In genomic region chr5:59354274-59354673, GRCh38 we compare ENCODE assay signal across 26 cellular contexts.
DNase-seq lines count a peak whose midpoint lies in the region; ATAC-seq, FAIRE-seq and TF ChIP-seq lines count a peak whose summit lies in the region.
"Had no signal": no experiment of that assay in that cellular context is flagged by ENCODE, and none has a peak within 500 bp of the region (broad histone marks: within the 10 kb centered on the region; RNA-seq: fewer than 3 reads in every experiment).

No MANE protein-coding gene starts in this region.

- no peaks in the 10 kb centered on the region for H3K9me3 ChIP-seq in left ventricle myocardium inferior (replicated peaks)
- no peaks in the 10 kb centered on the region for H3K9me3 ChIP-seq in skeletal muscle tissue (ENCODE audit: control insufficient read depth in 3 of 3, low read length in 3 of 3)
- H3K9me3 ChIP-seq: SJCRH30 had no signal

- intact Hi-C loops in left ventricle myocardium inferior (cut with micrococcal nuclease), result no loop called here
- intact Hi-C loops in cardiac septum (cut with DNase I), result no loop called here

- ATAC-seq in naive thymus-derived CD8-positive, alpha-beta T cell, result no peak
- ATAC-seq: GM23338, Panc1 had no signal

- no peak for FAIRE-seq in bronchial epithelial cell (lab: Jason Lieb, UNC)
- FAIRE-seq: G401.6, GM18507 had no signal

- no peak overlapping the region for H3K4me3 Mint-ChIP-seq in mesothelial cell of epicardium
- H3K4me3 Mint-ChIP-seq in naive thymus-derived CD8-positive, alpha-beta T cell, result no peak overlapping the region
- H3K4me3 Mint-ChIP-seq: CD8-positive, alpha-beta memory T cell; GM23338 had no signal

- H3K4me1 ChIP-seq in left ventricle myocardium inferior (peaks cover 67% of the 10 kb centered on the region), skeletal muscle tissue (ENCODE audit: control insufficient read depth in 3 of 3, insufficient read depth in 3 of 3, low read length in 3 of 3) (peaks cover 25 to 38% (median 31%) of the 10 kb centered on the region in 3 donors)

- H3K36me3 ChIP-seq in left ventricle myocardium inferior (no peaks in the 10 kb centered on the region), bronchial epithelial cell (ENCODE audit: control insufficient read depth, insufficient read depth, low read length) (no peaks in the 10 kb centered on the region), skeletal muscle tissue (ENCODE audit: control insufficient read depth in 3 of 3, insufficient read depth in 3 of 3, low read length in 3 of 3) (no peaks in the 10 kb centered on the region)
- H3K36me3 ChIP-seq: SJCRH30 had no signal

- H3K27me3 ChIP-seq in left ventricle myocardium inferior (ENCODE audit: low read depth) (no peaks in the 10 kb centered on the region), bronchial epithelial cell (ENCODE audit: control insufficient read depth, insufficient read depth, low read length) (no peaks in the 10 kb centered on the region), skeletal muscle tissue (ENCODE audit: control insufficient read depth in 3 of 3, insufficient read depth in 3 of 3, low read length in 3 of 3) (no peaks in the 10 kb centered on the region)
- H3K27me3 ChIP-seq: SJCRH30 had no signal

- H3K4me3 ChIP-seq in left ventricle myocardium inferior (peak overlapping the region; percentile 66), bronchial epithelial cell (ENCODE audit: low read depth, low read length) (no peak overlapping the region), skeletal muscle tissue (ENCODE audit: low read length in 3 of 3) (peak overlapping the region; percentile 49 to 65 (median 54))
- H3K4me3 ChIP-seq: GM23338, SJCRH30 had no signal

- H3K27me3 Mint-ChIP-seq in mesothelial cell of epicardium (ENCODE audit: low read depth), result no peaks in the 10 kb centered on the region
- H3K27me3 Mint-ChIP-seq in naive thymus-derived CD8-positive, alpha-beta T cell, result peaks cover 0 to 8% (median 2%) of the 10 kb centered on the region in 5 donors

- H3K27ac ChIP-seq in left ventricle myocardium inferior (replicated peaks) (peak overlapping the region; percentile 47), skeletal muscle tissue (ENCODE audit: low read depth, low read length) (peak overlapping the region; percentile 86)
- H3K27ac ChIP-seq: C4-2B, SJCRH30 had no signal

- POLR2A ChIA-PET in naive thymus-derived CD8-positive, alpha-beta T cell (lab: Charles Lee), result no interaction called here

- no peaks in the 10 kb centered on the region for H3K36me3 Mint-ChIP-seq in mesothelial cell of epicardium
- no peaks in the 10 kb centered on the region for H3K36me3 Mint-ChIP-seq in naive thymus-derived CD8-positive, alpha-beta T cell
- H3K36me3 Mint-ChIP-seq: CD8-positive, alpha-beta memory T cell had no signal

- DNase-seq in left ventricle myocardium inferior (no peak), cardiac septum (ENCODE audit: low spot score) (no peak), bronchial epithelial cell (ENCODE audit: low read depth) (peak; percentile 31), mesothelial cell of epicardium (ENCODE audit: low spot score in 2 of 2, unreplicated experiment in 2 of 2) (no peak), germinal center (ENCODE audit: low spot score) (no peak), GDM1 (lab: John Stamatoyannopoulos, UW) (no peak)
- DNase-seq in naive thymus-derived CD8-positive, alpha-beta T cell, result no peak
- DNase-seq: Calu3; CD8-positive, alpha-beta memory T cell; DMS153; HCEC 1CT; Karpas-422; MV-4-11; NCI-H1105 treated with DMSO at 0.1 percent for 48 hours; NCI-H2029 treated with DMSO at 0.1 percent for 48 hours; NCI-H226; NCI-H510A treated with DMSO at 0.1 percent for 48 hours; NCI-H748 treated with DMSO at 0.1 percent for 48 hours; NK-92 treated with Interleukin-12 subunit alpha and Interleukin-12 subunit beta, amount 100 ng/mL, for 24 hours; SJCRH30 had no signal

- H3K27ac Mint-ChIP-seq in mesothelial cell of epicardium, result peak overlapping the region; percentile 43
- no peak overlapping the region for H3K27ac Mint-ChIP-seq in naive thymus-derived CD8-positive, alpha-beta T cell
- H3K27ac Mint-ChIP-seq: CD8-positive, alpha-beta memory T cell; GM23338 had no signal

- no peaks in the 10 kb centered on the region for H3K9me3 Mint-ChIP-seq in mesothelial cell of epicardium
- no peaks in the 10 kb centered on the region for H3K9me3 Mint-ChIP-seq in naive thymus-derived CD8-positive, alpha-beta T cell
- H3K9me3 Mint-ChIP-seq: CD8-positive, alpha-beta memory T cell; GM23338 had no signal

- peaks cover 79% of the 10 kb centered on the region for H3K4me1 Mint-ChIP-seq in mesothelial cell of epicardium
- peaks cover 0 to 7% (median 0%) of the 10 kb centered on the region in 4 donors for H3K4me1 Mint-ChIP-seq in naive thymus-derived CD8-positive, alpha-beta T cell
- H3K4me1 Mint-ChIP-seq: CD8-positive, alpha-beta memory T cell had no signal

- TF ChIP-seq CTCF in left ventricle myocardium inferior (IDR thresholded peaks at IDR 0.05; ENCODE audit: borderline replicate concordance) (no peak), bronchial epithelial cell (IDR thresholded peaks at IDR 0.05; ENCODE audit: insufficient read depth, low read length, severe bottlenecking) (no peak), mesothelial cell of epicardium (IDR thresholded peaks at IDR 0.05; ENCODE audit: unreplicated experiment) (no peak)

- H3K9ac ChIP-seq in skeletal muscle tissue (ENCODE audit: low read depth in 1 of 3, low read length in 3 of 3), result peak overlapping the region; percentile 17 to 65 (median 55)
